Comparison of ENCODE assay signal across 8 cellular contexts in the genomic region with DNA sequence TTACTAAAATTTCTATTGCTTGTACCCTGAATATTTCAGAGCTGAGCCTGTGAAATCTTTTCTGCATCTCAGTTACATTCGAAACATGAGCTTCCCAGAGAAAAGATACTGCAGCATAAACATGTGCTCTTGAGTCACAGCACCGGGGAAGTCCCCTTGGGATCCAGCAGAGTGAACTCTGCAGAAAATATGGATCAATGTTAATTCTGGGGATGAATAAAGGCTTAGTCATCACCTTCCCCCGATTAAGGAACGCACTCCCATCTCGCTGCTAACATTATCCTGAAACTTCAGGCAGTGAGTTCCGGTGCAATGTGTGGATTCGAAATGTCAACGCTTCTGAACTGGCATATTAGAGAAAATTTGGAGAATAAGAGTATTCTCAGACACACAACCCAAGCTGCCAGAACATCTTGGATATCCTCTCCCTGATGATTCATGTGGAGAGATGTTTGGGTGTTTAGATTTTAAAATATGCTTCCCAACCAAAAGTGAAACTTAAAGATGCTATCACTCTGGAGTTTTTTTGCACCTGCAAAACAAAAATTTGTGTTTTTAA.
DNase-seq lines count a peak whose midpoint lies in the region; ATAC-seq, FAIRE-seq and TF ChIP-seq lines count a peak whose summit lies in the region.

No MANE protein-coding gene starts in this region.

- H3K9me3 ChIP-seq in esophagus (ENCODE audit: control insufficient read depth in 2 of 2, insufficient read depth in 1 of 2, low read depth in 1 of 2, low read length in 1 of 2) (no peaks in the 10 kb centered on the region), pancreas (no peaks in the 10 kb centered on the region)

- in situ Hi-C loops in GM13977 (cut with MboI; ENCODE audit: low pct_unique_long_range_greater_than_20kb, low sequenced_read_pairs, unreplicated experiment) = no loop called here

- H3K27me3 ChIP-seq in esophagus (ENCODE audit: control insufficient read depth in 1 of 2, insufficient read depth in 2 of 2, low read length in 2 of 2) = no peaks in the 10 kb centered on the region
- H3K27me3 ChIP-seq in pancreas = no peaks in the 10 kb centered on the region

- TF ChIP-seq CTCF in pancreas (IDR thresholded peaks at IDR 0.05) (no peak), GM10266 (IDR thresholded peaks at IDR 0.05; ENCODE audit: control insufficient read depth, insufficient read depth, low read depth, missing control alignments) (no peak), GM13977 (IDR thresholded peaks at IDR 0.05; ENCODE audit: extremely low read depth, insufficient read depth, missing control alignments) (no peak)

- H3K36me3 ChIP-seq in esophagus (ENCODE audit: control insufficient read depth in 2 of 2, insufficient read depth in 2 of 2, low read length in 1 of 2) (peaks cover 4 to 5% of the 10 kb centered on the region in 2 donors), pancreas (peaks cover 0 to 4% (median 0%) of the 10 kb centered on the region in 3 donors)

- H3K4me1 ChIP-seq in esophagus (ENCODE audit: control insufficient read depth in 2 of 2, insufficient read depth in 2 of 2, low read length in 1 of 2) (peaks cover 8 to 23% of the 10 kb centered on the region in 2 donors), pancreas (peaks cover 21 to 52% (median 36%) of the 10 kb centered on the region in 3 donors)

- peak; percentile 80 for DNase-seq in GM04504 (ENCODE audit: low read depth)
- DNase-seq in RKO (ENCODE audit: low spot score) = peak; percentile 94
- DNase-seq in pancreas = peak in 3 of 6 donors; percentile 23 to 61 (median 25)
- no peak for DNase-seq in GM19239 (ENCODE audit: insufficient read length, low spot score)
- no peak for DNase-seq in GM10266 (ENCODE audit: extremely low spot score)
- no peak for DNase-seq in GM13977 (ENCODE audit: low spot score)
- no peak for DNase-seq in OCI-M1 (lab: John Stamatoyannopoulos, UW)

- H3K4me3 ChIP-seq in esophagus (ENCODE audit: low read depth in 1 of 2, low read length in 2 of 2) = peak overlapping the region in 1 of 2 donors; percentile 36
- H3K4me3 ChIP-seq in pancreas = peak overlapping the region in 2 of 4 donors; percentile 2 to 10

- 13 to 26% methylated on average over 8 of the region's 8 CpGs for WGBS in esophagus, 2 donors
- 33 to 37% methylated on average over 8 of the region's 8 CpGs for WGBS in pancreas, 2 donors

- ATAC-seq in pancreas = peak; percentile 67 to 83 (median 75)

- no peak for FAIRE-seq in pancreas (lab: Jason Lieb, UNC)
- no peak for FAIRE-seq in GM19239 (lab: Jason Lieb, UNC)

- intact Hi-C loops in pancreas (cut with DNase I) = no loop called here

- H3K27ac ChIP-seq in esophagus (ENCODE audit: low read depth in 2 of 2, low read length in 1 of 2) (peak overlapping the region; percentile 91 to 97), pancreas (peak overlapping the region in 2 of 4 donors; percentile 80 to 84)

Comparison
In these comparisons a context has a peak if more than half of its experiments do, and no peak if none do; other contexts are left out.
1. DNase-seq: peak in GM04504 (single experiment) and RKO (single experiment); none in GM19239 (single experiment), GM10266 (single experiment), GM13977 (single experiment) and OCI-M1 (single experiment).